14 cellular contexts compared by ENCODE assay signal in genomic region chr1:162973381-162973795, GRCh38.
DNase-seq lines count a peak whose midpoint lies in the region; FAIRE-seq and TF ChIP-seq lines count a peak whose summit lies in the region.
"Had no signal": no experiment of that assay in that cellular context is flagged by ENCODE, and none has a peak within 500 bp of the region (broad histone marks: within the 10 kb centered on the region; RNA-seq: fewer than 3 reads in every experiment).

No MANE protein-coding gene starts in this region.

- H3K4me3 Mint-ChIP-seq in astrocyte (ENCODE audit: unreplicated experiment) (no peak overlapping the region), neural progenitor cell (no peak overlapping the region)

- H3K27ac ChIP-seq in astrocyte (ENCODE audit: low read depth, low read length) (peak overlapping the region; percentile 91), neural progenitor cell (no peak overlapping the region), Peyer's patch (no peak overlapping the region)
- H3K27ac ChIP-seq: esophagus squamous epithelium had no signal

- H4K20me1 ChIP-seq in astrocyte (ENCODE audit: insufficient read depth, low read length) (no peaks in the 10 kb centered on the region), neural progenitor cell (ENCODE audit: low read depth) (no peaks in the 10 kb centered on the region)

- no peaks in the 10 kb centered on the region for H3K36me3 ChIP-seq in astrocyte (ENCODE audit: insufficient read depth, low read length)
- H3K36me3 ChIP-seq in neural progenitor cell: no peaks in the 10 kb centered on the region
- no peaks in the 10 kb centered on the region for H3K36me3 ChIP-seq in Peyer's patch
- H3K36me3 ChIP-seq: esophagus squamous epithelium had no signal

- H3K9ac ChIP-seq in astrocyte (ENCODE audit: low read length) (peak overlapping the region; percentile 58), neural progenitor cell (no peak overlapping the region)

- no peak for TF ChIP-seq CTCF in astrocyte (IDR thresholded peaks at IDR 0.05; ENCODE audit: insufficient read depth, low read depth, low read length)
- TF ChIP-seq CTCF in foreskin fibroblast (IDR thresholded peaks at IDR 0.05; ENCODE audit: low read depth, low read length): no peak
- no peak for TF ChIP-seq CTCF in neural progenitor cell (IDR thresholded peaks at IDR 0.05)
- no peak for TF ChIP-seq CTCF in Peyer's patch (IDR thresholded peaks at IDR 0.05)

- H2AFZ ChIP-seq in astrocyte (ENCODE audit: low read depth, low read length) (no peak overlapping the region), neural progenitor cell (replicated peaks) (no peak overlapping the region)

- H3K4me2 ChIP-seq in astrocyte (ENCODE audit: low read length): peak overlapping the region; percentile 48
- no peak overlapping the region for H3K4me2 ChIP-seq in neural progenitor cell

- H3K9me3 Mint-ChIP-seq in astrocyte (ENCODE audit: unreplicated experiment): no peaks in the 10 kb centered on the region
- no peaks in the 10 kb centered on the region for H3K9me3 Mint-ChIP-seq in neural progenitor cell

- H3K27ac Mint-ChIP-seq in astrocyte (ENCODE audit: unreplicated experiment) (peak overlapping the region; percentile 95), neural progenitor cell (no peak overlapping the region)

- H3K4me1 Mint-ChIP-seq in astrocyte (ENCODE audit: low read depth, unreplicated experiment) (peaks cover 24% of the 10 kb centered on the region), neural progenitor cell (no peaks in the 10 kb centered on the region)

- no peak for FAIRE-seq in astrocyte (lab: Jason Lieb, UNC)
- FAIRE-seq: colon, keratinocyte had no signal

- H3K36me3 Mint-ChIP-seq in astrocyte (ENCODE audit: low read depth, unreplicated experiment): no peaks in the 10 kb centered on the region
- no peaks in the 10 kb centered on the region for H3K36me3 Mint-ChIP-seq in neural progenitor cell

- H3F3A ChIP-seq in neural progenitor cell (ENCODE audit: low read depth): no peaks in the 10 kb centered on the region

- no peak for TF ChIP-seq POLR2A in Peyer's patch (IDR thresholded peaks at IDR 0.05)

- H3K9me3 ChIP-seq in astrocyte (ENCODE audit: insufficient read depth, low read depth, low read length) (peaks cover 4% of the 10 kb centered on the region), neural progenitor cell (ENCODE audit: low read depth) (no peaks in the 10 kb centered on the region), Peyer's patch (no peaks in the 10 kb centered on the region)
- H3K9me3 ChIP-seq: Caco-2 had no signal

- DNase-seq in HCEC 1CT (peak; percentile 89), astrocyte (ENCODE audit: low read depth) (peak; percentile 96), foreskin fibroblast (peak; percentile 75 to 87), stromal cell of bone marrow (ENCODE audit: low read depth) (peak; percentile 84), neural progenitor cell (ENCODE audit: low spot score) (no peak), Peyer's patch (no peak), UCSD-AML1 (lab: John Stamatoyannopoulos, UW; ENCODE audit: unreplicated experiment) (no peak)
- DNase-seq: activated naive CD4-positive, alpha-beta T cell treated with anti-CD3 and anti-CD28 coated beads, Interleukin-2, amount 50 U/mL, for 16 hours; Caco-2; esophagus squamous epithelium; NCI-H1105 treated with DMSO at 0.1 percent for 48 hours; NCI-H510A treated with DMSO at 0.1 percent for 48 hours had no signal

- H3K4me3 ChIP-seq in astrocyte (ENCODE audit: insufficient read depth, low read depth, low read length) (no peak overlapping the region), foreskin fibroblast (ENCODE audit: low read depth in 1 of 2, low read length in 2 of 2) (no peak overlapping the region), neural progenitor cell (no peak overlapping the region), Peyer's patch (no peak overlapping the region)
- H3K4me3 ChIP-seq: esophagus squamous epithelium had no signal

- no peaks in the 10 kb centered on the region for H3K27me3 Mint-ChIP-seq in astrocyte (ENCODE audit: low read depth, unreplicated experiment)
- no peaks in the 10 kb centered on the region for H3K27me3 Mint-ChIP-seq in neural progenitor cell (ENCODE audit: insufficient read depth, low read depth)

- no peaks in the 10 kb centered on the region for H3K27me3 ChIP-seq in astrocyte (ENCODE audit: insufficient read depth, low read length)
- no peaks in the 10 kb centered on the region for H3K27me3 ChIP-seq in neural progenitor cell
- H3K27me3 ChIP-seq in Peyer's patch: no peaks in the 10 kb centered on the region
- H3K27me3 ChIP-seq: esophagus squamous epithelium had no signal

- H3K79me2 ChIP-seq in astrocyte (ENCODE audit: insufficient read depth, low read length) (no peaks in the 10 kb centered on the region), neural progenitor cell (ENCODE audit: low read depth) (no peaks in the 10 kb centered on the region)

- H3K4me1 ChIP-seq in astrocyte (ENCODE audit: insufficient read depth, low read length) (peaks cover 21% of the 10 kb centered on the region), neural progenitor cell (no peaks in the 10 kb centered on the region), Peyer's patch (no peaks in the 10 kb centered on the region)
- H3K4me1 ChIP-seq: Caco-2, esophagus squamous epithelium had no signal

Comparison
In these comparisons a context has a peak if more than half of its experiments do, and no peak if none do; other contexts are left out.
1. DNase-seq: peak in HCEC 1CT (single experiment), astrocyte (single experiment), foreskin fibroblast (2 of 2) and stromal cell of bone marrow (single experiment); none in neural progenitor cell (single experiment), Peyer's patch (0 of 3) and UCSD-AML1 (single experiment).